In genomic region chr2:23867449-23867848, GRCh38 we compare ENCODE assay signal across 20 cellular contexts. TPM values are rescaled to one million over a fixed set of nuclear protein-coding genes. Genes with fewer than 3 reads are reported as not detected.
DNase-seq lines count a peak whose midpoint lies in the region; ATAC-seq, FAIRE-seq and TF ChIP-seq lines count a peak whose summit lies in the region.
"Had no signal": no experiment of that assay in that cellular context is flagged by ENCODE, and none has a peak within 500 bp of the region (broad histone marks: within the 10 kb centered on the region; RNA-seq: fewer than 3 reads in every experiment).

No MANE protein-coding gene starts in this region.

- H3K36me3 ChIP-seq in GM12878 (ENCODE audit: control insufficient read depth in 2 of 2, insufficient read depth in 2 of 2, low read length in 1 of 2) = peaks cover 2 to 14% of the 10 kb centered on the region in 2 experiments

- H3K9me3 ChIP-seq in GM12878 (replicated peaks; ENCODE audit: control insufficient read depth, insufficient read depth, low read length) = no peaks in the 10 kb centered on the region

- POLR2A ChIA-PET in GM12878 (lab: Charles Lee) = interaction anchor here (0.7 kb wide), 1 partner anchor 33 kb away, joined by 3 read pairs; no protein-coding TSS in a partner anchor

- H3K4me3 ChIP-seq in GM12878 = no peak overlapping the region

- H3K27ac Mint-ChIP-seq in activated naive CD4-positive, alpha-beta T cell treated with anti-CD3 and anti-CD28 coated beads, Interleukin-2, amount 50 U/mL, for 24 hours = peak overlapping the region; percentile 32
- H3K27ac Mint-ChIP-seq in stimulated activated effector memory CD8-positive, alpha-beta T cell treated with anti-CD3 and anti-CD28 coated beads, Interleukin-12 subunit alpha, Interleukin-12 subunit beta, amount 100 ng/mL, for 72 hours = peak overlapping the region; percentile 63
- H3K27ac Mint-ChIP-seq: H9 had no signal

- no peak for TF ChIP-seq POLR2A in GM12878 (IDR thresholded peaks at IDR 0.05; ENCODE audit: low read depth, low read length)

- no peaks in the 10 kb centered on the region for H3K4me1 Mint-ChIP-seq in activated naive CD4-positive, alpha-beta T cell treated with anti-CD3 and anti-CD28 coated beads, Interleukin-2, amount 50 U/mL, for 24 hours
- peaks cover 10% of the 10 kb centered on the region for H3K4me1 Mint-ChIP-seq in stimulated activated effector memory CD8-positive, alpha-beta T cell treated with anti-CD3 and anti-CD28 coated beads, Interleukin-12 subunit alpha, Interleukin-12 subunit beta, amount 100 ng/mL, for 72 hours

- WGBS in GM12878 (ENCODE audit: insufficient coverage, insufficient replicate concordance, low lambda C conversion rate, missing lambda C conversion rate) = 52% methylated on average over 2 of the region's 2 CpGs

- H3K4me1 ChIP-seq in GM12878 (ENCODE audit: control insufficient read depth, insufficient read depth, low read length) = peaks cover 3% of the 10 kb centered on the region; the same call in 1 of the 2 replicates

- TF ChIP-seq CTCF in GM12878 (IDR thresholded peaks at IDR 0.05 in 2 of 3, conservative IDR thresholded peaks at IDR 0.05 in 1 of 3; ENCODE audit: control insufficient read depth in 2 of 3, extremely low read depth in 1 of 3, insufficient read depth in 1 of 3, low read depth in 3 of 3, low read length in 3 of 3) = no peak

- TF ChIP-seq EP300 in GM12878 (IDR thresholded peaks at IDR 0.05; ENCODE audit: borderline replicate concordance in 1 of 2, control insufficient read depth in 1 of 2, low read depth in 2 of 2, low read length in 2 of 2) = no peak

- H3K9ac ChIP-seq in GM12878 (ENCODE audit: control insufficient read depth, insufficient read depth, low read length) = no peak overlapping the region

- peaks cover 18% of the 10 kb centered on the region for H3K36me3 Mint-ChIP-seq in activated naive CD4-positive, alpha-beta T cell treated with anti-CD3 and anti-CD28 coated beads, Interleukin-2, amount 50 U/mL, for 24 hours
- peaks cover 75% of the 10 kb centered on the region for H3K36me3 Mint-ChIP-seq in stimulated activated effector memory CD8-positive, alpha-beta T cell treated with anti-CD3 and anti-CD28 coated beads, Interleukin-12 subunit alpha, Interleukin-12 subunit beta, amount 100 ng/mL, for 72 hours

- no peaks in the 10 kb centered on the region for H3K79me2 ChIP-seq in GM12878 (ENCODE audit: control insufficient read depth, insufficient read depth, low read length)

- no peak overlapping the region for H2AFZ ChIP-seq in GM12878 (ENCODE audit: control insufficient read depth, low read depth, low read length)

- no peak overlapping the region for H3K27ac ChIP-seq in GM12878 (ENCODE audit: control insufficient read depth, insufficient read depth)
- H3K27ac ChIP-seq: 22Rv1 had no signal

- no peak overlapping the region for H3K4me3 Mint-ChIP-seq in activated naive CD4-positive, alpha-beta T cell treated with anti-CD3 and anti-CD28 coated beads, Interleukin-2, amount 50 U/mL, for 24 hours
- no peak overlapping the region for H3K4me3 Mint-ChIP-seq in stimulated activated effector memory CD8-positive, alpha-beta T cell treated with anti-CD3 and anti-CD28 coated beads, Interleukin-12 subunit alpha, Interleukin-12 subunit beta, amount 100 ng/mL, for 72 hours
- H3K4me3 Mint-ChIP-seq: CD8-positive, alpha-beta memory T cell; H9 had no signal

- DNase-seq in activated CD4-positive, CD25-positive, alpha-beta regulatory T cell (lab: John Stamatoyannopoulos, UW) = no peak
- no peak for DNase-seq in activated naive CD4-positive, alpha-beta T cell treated with Interleukin-2 at 50 U/mL for 16 hours
- DNase-seq in GM12878 (ENCODE audit: low read depth, low spot score) = no peak
- DNase-seq in stimulated activated effector memory CD8-positive, alpha-beta T cell treated with anti-CD3 and anti-CD28 coated beads, Interleukin-12 subunit alpha, Interleukin-12 subunit beta, amount 100 ng/mL, for 72 hours (ENCODE audit: low spot score in 2 of 2) = no peak
- DNase-seq: CD8-positive, alpha-beta memory T cell; DMS79; H9; IMR-90; Kasumi-1; NCI-H1105 treated with DMSO at 0.1 percent for 48 hours; NCI-H1694 treated with DMSO at 0.1 percent for 48 hours; NCI-H345; NCI-H526 treated with DMSO at 0.1 percent for 48 hours; NK-92 treated with Interleukin-12 subunit alpha and Interleukin-12 subunit beta, amount 100 ng/mL, for 24 hours had no signal

- H3K27me3 Mint-ChIP-seq in activated naive CD4-positive, alpha-beta T cell treated with anti-CD3 and anti-CD28 coated beads, Interleukin-2, amount 50 U/mL, for 24 hours = no peaks in the 10 kb centered on the region

- SMC1A ChIA-PET in GM12878 (lab: Charles Lee; ENCODE audit: uncharacterized antibody, unreplicated experiment) = interaction anchor here (1.0 to 1.4 kb wide), 3 partner anchors 10 to 59 kb away, joined by 3 to 4 read pairs (median 3); no protein-coding TSS in a partner anchor

- RAD21 ChIA-PET in GM12878 (lab: Charles Lee; ENCODE audit: unreplicated experiment) = no interaction called here

- H3K27me3 ChIP-seq in GM12878 (replicated peaks in 1 of 2; ENCODE audit: control insufficient read depth in 2 of 2, insufficient read depth in 2 of 2, low read length in 1 of 2) = no peaks in the 10 kb centered on the region

- FAIRE-seq in GM12878 (lab: Jason Lieb, UNC) = no peak
- FAIRE-seq: D721Med had no signal

- in situ Hi-C loops in GM12878 (cut with MboI) = no loop called here

- intact Hi-C loops in GM12878 (cut with micrococcal nuclease; ENCODE audit: unreplicated experiment) = no loop called here

- no peak for TF ChIP-seq RAD21 in GM12878 (IDR thresholded peaks at IDR 0.05; ENCODE audit: insufficient read depth, low read depth, low read length)

- no peak overlapping the region for H3K4me2 ChIP-seq in GM12878 (ENCODE audit: control insufficient read depth, insufficient read depth)

- BruUV-seq in GM12878 (replicated peaks; lab: Mats Ljungman, UMichigan) = no TSS peak

- no peaks in the 10 kb centered on the region for H4K20me1 ChIP-seq in GM12878 (ENCODE audit: control insufficient read depth, insufficient read depth)

- CTCF ChIA-PET in GM12878 (lab: Yijun Ruan, JAX) = no interaction called here

- H3K9me3 Mint-ChIP-seq in activated naive CD4-positive, alpha-beta T cell treated with anti-CD3 and anti-CD28 coated beads, Interleukin-2, amount 50 U/mL, for 24 hours = no peaks in the 10 kb centered on the region
- no peaks in the 10 kb centered on the region for H3K9me3 Mint-ChIP-seq in stimulated activated effector memory CD8-positive, alpha-beta T cell treated with anti-CD3 and anti-CD28 coated beads, Interleukin-12 subunit alpha, Interleukin-12 subunit beta, amount 100 ng/mL, for 72 hours
- H3K9me3 Mint-ChIP-seq: CD8-positive, alpha-beta memory T cell; H9 had no signal

- peak; percentile 21 to 56 for ATAC-seq in activated CD4-positive, CD25-positive, alpha-beta regulatory T cell treated with anti-CD3 and anti-CD28 coated beads, Interleukin-2, amount 50 U/mL, for 24 hours
- ATAC-seq in GM12878 (no peak; the same call in none of the 3 replicates), GM21528 (IDR thresholded peaks at IDR 0.05; ENCODE audit: low FRiP score, unreplicated experiment) (no peak), HG03378 (IDR thresholded peaks at IDR 0.05; ENCODE audit: unreplicated experiment) (no peak)
- peak; percentile 99 for ATAC-seq in stimulated activated effector memory CD8-positive, alpha-beta T cell treated with anti-CD3 and anti-CD28 coated beads, Interleukin-12 subunit alpha, Interleukin-12 subunit beta, amount 100 ng/mL, for 72 hours

TF ChIP-seq in GM12878, 131 proteins besides CTCF, POLR2A, EP300 and RAD21:
- no peak for TF ChIP-seq ATF7 (IDR thresholded peaks at IDR 0.05; ENCODE audit: low read depth)
- 0 out of 2 replicates have a peak, but pooled peaks have one; percentile 31 for TF ChIP-seq JUNB (IDR thresholded peaks at IDR 0.05)

RNA-seq across cellular contexts. Expression of gene ATAD2B, which starts 59.5 kb away (rescaled TPM):
- total RNA-seq in GM12878 (2013; cell fraction: nucleolus; rRNA removed) = 171 and 176 TPM in 2 replicates
- total RNA-seq in GM12878 (2014; rRNA removed) (21.5 and 28.9 TPM in 2 replicates), GM12878 (2014; rRNA removed; fragmentation: Illumina TruSeq; extraction: Trizol) (28.9 and 29.9 TPM in 2 replicates), GM12878 (2021) (22.8 and 29.9 TPM in 2 replicates)
- 3.7 TPM for polyA plus RNA-seq in GM12878 (2011; ENCODE audit: low read depth)
- polyA plus RNA-seq in GM12878 (2011; rRNA removed) (15.7 and 23.1 TPM in 2 replicates), GM12878 (2014; fragmentation: Illumina TruSeq; extraction: Trizol) (17.9 and 21.1 TPM in 2 replicates), GM12878 (2014; fragmentation: Nextera tagmentation; extraction: Ambion mirVana) (1 to 10 TPM; 3.6 to 5.4 TPM), GM12878 (2014; rRNA removed) (10.5 and 11.0 TPM in 2 replicates), GM12878 (2016; fragmentation: Nextera tagmentation; extraction: Ambion mirVana) (10 to 100 TPM; 15.5 to 19.5 TPM)
- polyA plus RNA-seq in GM12878 (2011; cell fraction: cytosol; rRNA removed) = 3.4 and 4.2 TPM in 2 replicates
- 36.1 and 37.4 TPM in 2 replicates for polyA plus RNA-seq in GM12878 (2011; cell fraction: nucleus; rRNA removed)
- 5.5 and 8.0 TPM in 2 replicates for polyA plus RNA-seq in GM12878 (2012)
- 27.9 and 31.0 TPM in 2 replicates for polyA minus RNA-seq in GM12878 (2011; rRNA and poly(A)+ RNA removed)
- polyA minus RNA-seq in GM12878 (2011; cell fraction: cytosol; rRNA and poly(A)+ RNA removed) = 9.0 and 9.6 TPM in 2 replicates
- 58.0 and 82.6 TPM in 2 replicates for polyA minus RNA-seq in GM12878 (2011; cell fraction: nucleus; rRNA and poly(A)+ RNA removed)

Comparison
In these comparisons a context has a peak if more than half of its experiments do, and no peak if none do; other contexts are left out.
1. ATAC-seq: peak in activated CD4-positive, CD25-positive, alpha-beta regulatory T cell treated with anti-CD3 and anti-CD28 coated beads, Interleukin-2, amount 50 U/mL, for 24 hours (2 of 2) and stimulated activated effector memory CD8-positive, alpha-beta T cell treated with anti-CD3 and anti-CD28 coated beads, Interleukin-12 subunit alpha, Interleukin-12 subunit beta, amount 100 ng/mL, for 72 hours (single experiment); none in GM12878 (single experiment), GM21528 (single experiment) and HG03378 (single experiment).